In genomic region chr12:124364543-124364942, GRCh38 we compare ENCODE assay signal across 17 cellular contexts.
A peak's percentile ranks its signal among the peaks of the same experiment; 100 is the strongest.
DNase-seq lines count a peak whose midpoint lies in the region; ATAC-seq and TF ChIP-seq lines count a peak whose summit lies in the region.
"Had no signal": no experiment of that assay in that cellular context is flagged by ENCODE, and none has a peak within 500 bp of the region (broad histone marks: within the 10 kb centered on the region; RNA-seq: fewer than 3 reads in every experiment).

No MANE protein-coding gene starts in this region.

- TF ChIP-seq CTCF in VCaP (conservative IDR thresholded peaks at IDR 0.05) (no peak), esophagus muscularis mucosa (IDR thresholded peaks at IDR 0.05) (no peak), gastrocnemius medialis (IDR thresholded peaks at IDR 0.05 in 4 of 5, conservative IDR thresholded peaks at IDR 0.05 in 1 of 5) (no peak), mucosa of descending colon (IDR thresholded peaks at IDR 0.05) (no peak)

- H3K9me3 Mint-ChIP-seq in activated T-cell treated with anti-CD3 and anti-CD28 coated beads, Interleukin-2, amount 50 U/mL, for 24 hours, result no peaks in the 10 kb centered on the region
- no peaks in the 10 kb centered on the region for H3K9me3 Mint-ChIP-seq in activated T-cell treated with anti-CD3 and anti-CD28 coated beads, Interleukin-2, amount 50 U/mL, for 72 hours

- no peaks in the 10 kb centered on the region for H3K4me1 Mint-ChIP-seq in activated T-cell treated with anti-CD3 and anti-CD28 coated beads, Interleukin-2, amount 50 U/mL, for 24 hours (ENCODE audit: low read depth)
- no peaks in the 10 kb centered on the region for H3K4me1 Mint-ChIP-seq in activated T-cell treated with anti-CD3 and anti-CD28 coated beads, Interleukin-2, amount 50 U/mL, for 72 hours (ENCODE audit: low read depth)
- H3K4me1 Mint-ChIP-seq: CD14-positive monocyte had no signal

- intact Hi-C loops in esophagus muscularis mucosa (cut with DNase I) (no loop called here), gastrocnemius medialis (cut with DNase I; ENCODE audit: low total_unique reads) (no loop called here), mucosa of descending colon (cut with DNase I, micrococcal nuclease) (no loop called here)

- peak overlapping the region; percentile 18 for H3K27ac Mint-ChIP-seq in activated T-cell treated with anti-CD3 and anti-CD28 coated beads, Interleukin-2, amount 50 U/mL, for 24 hours
- H3K27ac Mint-ChIP-seq in activated T-cell treated with anti-CD3 and anti-CD28 coated beads, Interleukin-2, amount 50 U/mL, for 72 hours, result no peak overlapping the region

- no peak for TF ChIP-seq EP300 in esophagus muscularis mucosa (IDR thresholded peaks at IDR 0.05)

- peaks cover 74 to 86% (median 79%) of the 10 kb centered on the region in 4 donors for H3K4me1 ChIP-seq in esophagus muscularis mucosa
- H3K4me1 ChIP-seq in gastrocnemius medialis, result peaks cover 86 to 94% of the 10 kb centered on the region in 2 donors
- H3K4me1 ChIP-seq in mucosa of descending colon (ENCODE audit: low read depth), result peaks cover 31% of the 10 kb centered on the region

- DNase-seq in activated T-cell treated with anti-CD3 and anti-CD28 coated beads, Interleukin-2, amount 50 U/mL, for 24 hours, result no peak
- DNase-seq in activated T-cell treated with anti-CD3 and anti-CD28 coated beads, Interleukin-2, amount 50 U/mL, for 72 hours, result no peak
- DNase-seq in esophagus muscularis mucosa (ENCODE audit: extremely low spot score), result no peak
- DNase-seq in gastrocnemius medialis, result no peak
- DNase-seq in mucosa of descending colon, result no peak
- DNase-seq in RPMI8226, result no peak
- DNase-seq in cerebellar cortex (ENCODE audit: low spot score), result no peak
- DNase-seq: 8988T, AML-193, Kasumi-1, NCI-H1694, NCI-H2081 treated with DMSO at 0.1 percent for 48 hours, NCI-H2171 treated with DMSO at 0.1 percent for 48 hours, NCI-H524 treated with DMSO at 0.1 percent for 48 hours, SHP77 treated with DMSO at 0.1 percent for 48 hours had no signal

- H3K4me3 ChIP-seq in esophagus muscularis mucosa (no peak overlapping the region), gastrocnemius medialis (no peak overlapping the region), mucosa of descending colon (no peak overlapping the region)

- no peaks in the 10 kb centered on the region for H3K9me3 ChIP-seq in esophagus muscularis mucosa
- H3K9me3 ChIP-seq in gastrocnemius medialis, result no peaks in the 10 kb centered on the region
- H3K9me3 ChIP-seq in mucosa of descending colon, result no peaks in the 10 kb centered on the region

- H3K27me3 ChIP-seq in esophagus muscularis mucosa (no peaks in the 10 kb centered on the region), gastrocnemius medialis (no peaks in the 10 kb centered on the region)

- 90% methylated on average over 2 of the region's 11 CpGs for WGBS in esophagus muscularis mucosa

- ATAC-seq in activated T-cell treated with anti-CD3 and anti-CD28 coated beads, Interleukin-2, amount 50 U/mL, for 72 hours (replicated peaks in 1 of 2), result no peak
- ATAC-seq in gastrocnemius medialis (no peak), mucosa of descending colon (no peak)

- peaks cover 46% of the 10 kb centered on the region for H3K36me3 Mint-ChIP-seq in activated T-cell treated with anti-CD3 and anti-CD28 coated beads, Interleukin-2, amount 50 U/mL, for 24 hours (ENCODE audit: low read depth)
- H3K36me3 Mint-ChIP-seq in activated T-cell treated with anti-CD3 and anti-CD28 coated beads, Interleukin-2, amount 50 U/mL, for 72 hours (ENCODE audit: insufficient read depth in 2 of 2), result no peaks in the 10 kb centered on the region

- TF ChIP-seq POLR2A in esophagus muscularis mucosa (IDR thresholded peaks at IDR 0.05; ENCODE audit: low read depth) (no peak), gastrocnemius medialis (IDR thresholded peaks at IDR 0.05) (no peak)

- in situ Hi-C loops in gastrocnemius medialis (cut with MboI; ENCODE audit: low sequenced_read_pairs in 4 of 4), result loop anchor here in 3 of 4 donors (25.0 kb wide), 2 partner anchors 98 to 398 kb away; no protein-coding TSS in a partner anchor

- H3K36me3 ChIP-seq in esophagus muscularis mucosa (peaks cover 6 to 65% (median 43%) of the 10 kb centered on the region in 4 donors), gastrocnemius medialis (no peaks in the 10 kb centered on the region), mucosa of descending colon (ENCODE audit: low read depth) (no peaks in the 10 kb centered on the region)

- no peaks in the 10 kb centered on the region for H3K27me3 Mint-ChIP-seq in activated T-cell treated with anti-CD3 and anti-CD28 coated beads, Interleukin-2, amount 50 U/mL, for 24 hours
- H3K27me3 Mint-ChIP-seq in activated T-cell treated with anti-CD3 and anti-CD28 coated beads, Interleukin-2, amount 50 U/mL, for 72 hours (ENCODE audit: low read depth), result no peaks in the 10 kb centered on the region

- H3K27ac ChIP-seq in VCaP, result peak overlapping the region; percentile 100
- peak overlapping the region in 3 of 4 donors; percentile 62 to 91 (median 66) for H3K27ac ChIP-seq in esophagus muscularis mucosa (replicated peaks in 1 of 4)
- peak overlapping the region; percentile 93 to 98 (median 97) for H3K27ac ChIP-seq in gastrocnemius medialis

- no peak overlapping the region for H3K4me3 Mint-ChIP-seq in activated T-cell treated with anti-CD3 and anti-CD28 coated beads, Interleukin-2, amount 50 U/mL, for 24 hours
- H3K4me3 Mint-ChIP-seq in activated T-cell treated with anti-CD3 and anti-CD28 coated beads, Interleukin-2, amount 50 U/mL, for 72 hours, result no peak overlapping the region
- H3K4me3 Mint-ChIP-seq: CD14-positive monocyte had no signal
